9 cellular contexts compared by ENCODE assay signal in the genomic region with DNA sequence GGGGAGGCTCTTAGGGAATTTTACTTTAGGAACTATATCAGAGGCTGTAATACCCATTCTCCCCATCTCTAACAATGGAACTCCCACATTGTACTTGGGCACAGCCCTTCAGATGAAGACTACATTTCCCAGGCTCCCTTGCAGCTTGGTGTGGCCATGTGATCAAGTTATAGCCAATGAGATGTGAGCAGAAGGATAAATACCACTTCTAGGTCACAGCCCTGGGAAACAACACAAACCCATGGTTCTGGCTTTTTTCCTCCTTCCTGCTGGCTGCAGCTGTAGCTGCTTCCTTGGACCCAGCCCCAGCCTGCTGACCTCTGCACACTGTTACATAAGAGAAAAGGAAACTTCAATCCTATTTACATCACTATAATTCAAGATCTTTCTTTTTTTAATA.
DNase-seq lines count a peak whose midpoint lies in the region; ATAC-seq and TF ChIP-seq lines count a peak whose summit lies in the region.
"Had no signal": no experiment of that assay in that cellular context is flagged by ENCODE, and none has a peak within 500 bp of the region (broad histone marks: within the 10 kb centered on the region; RNA-seq: fewer than 3 reads in every experiment).

No MANE protein-coding gene starts in this region.

- no peaks in the 10 kb centered on the region for H3K36me3 ChIP-seq in heart left ventricle

- H3K4me3 ChIP-seq in heart left ventricle: no peak overlapping the region
- H3K4me3 ChIP-seq in skeletal muscle cell (ENCODE audit: low read depth, low read length): no peak overlapping the region

- peaks cover 3% of the 10 kb centered on the region for H3K27me3 Mint-ChIP-seq in HFFc6 (ENCODE audit: insufficient read depth)

- H3K27ac Mint-ChIP-seq in HFFc6: no peak overlapping the region

- H3K4me1 Mint-ChIP-seq in HFFc6 (ENCODE audit: low read depth): peaks cover 38% of the 10 kb centered on the region

- intact Hi-C loops in heart left ventricle (cut with DNase I): loop anchor here in 1 of 10 donors (10.0 kb wide), 1 partner anchor 445 kb away; the partner anchor contains the start of gene JARID2
- intact Hi-C loops in posterior vena cava (cut with DNase I): no loop called here

- TF ChIP-seq POLR2A in heart left ventricle (IDR thresholded peaks at IDR 0.05): no peak

- no peak overlapping the region for H3K4me3 Mint-ChIP-seq in HFFc6

- DNase-seq in GM03348 (ENCODE audit: low spot score) (peak; percentile 54), HFFc6 (peak; percentile 66), NCI-H524 (lab: John Stamatoyannopoulos, UW) (peak; percentile 54 to 83), heart left ventricle (peak in 4 of 5 donors; percentile 75 to 83 (median 78)), skeletal muscle cell (ENCODE audit: low read depth) (peak; percentile 51), posterior vena cava (ENCODE audit: low spot score) (no peak), ecto neural progenitor cell (ENCODE audit: low spot score) (no peak)
- DNase-seq in activated naive CD4-positive, alpha-beta T cell treated with anti-CD3 and anti-CD28 coated beads, Interleukin-2, amount 50 U/mL, for 16 hours: peak; percentile 24

- H3K4me1 ChIP-seq in heart left ventricle: peaks cover 0 to 23% (median 14%) of the 10 kb centered on the region in 12 donors
- H3K4me1 ChIP-seq: parathyroid adenoma had no signal

- TF ChIP-seq CTCF in HFFc6 (IDR thresholded peaks at IDR 0.05) (no peak), heart left ventricle (IDR thresholded peaks at IDR 0.05) (no peak)

- H3K9me3 Mint-ChIP-seq in HFFc6: no peaks in the 10 kb centered on the region

- ATAC-seq in heart left ventricle: peak; percentile 91 to 96 (median 92)

- no peaks in the 10 kb centered on the region for H3K36me3 Mint-ChIP-seq in HFFc6 (ENCODE audit: low read depth)

- peak overlapping the region in 6 of 12 donors; percentile 2 to 43 (median 20) for H3K27ac ChIP-seq in heart left ventricle
- H3K27ac ChIP-seq: parathyroid adenoma had no signal

- H3K27me3 ChIP-seq in heart left ventricle: no peaks in the 10 kb centered on the region

- peaks cover 0 to 9% (median 0%) of the 10 kb centered on the region in 12 donors for H3K9me3 ChIP-seq in heart left ventricle

Comparison
In these comparisons a context has a peak if more than half of its experiments do, and no peak if none do; other contexts are left out.
1. DNase-seq: peak in GM03348 (single experiment), HFFc6 (single experiment), NCI-H524 (2 of 2), activated naive CD4-positive, alpha-beta T cell treated with anti-CD3 and anti-CD28 coated beads, Interleukin-2, amount 50 U/mL, for 16 hours (single experiment), heart left ventricle (4 of 5) and skeletal muscle cell (single experiment); none in posterior vena cava (single experiment) and ecto neural progenitor cell (single experiment).